16 cellular contexts compared by ENCODE assay signal in the genomic region with DNA sequence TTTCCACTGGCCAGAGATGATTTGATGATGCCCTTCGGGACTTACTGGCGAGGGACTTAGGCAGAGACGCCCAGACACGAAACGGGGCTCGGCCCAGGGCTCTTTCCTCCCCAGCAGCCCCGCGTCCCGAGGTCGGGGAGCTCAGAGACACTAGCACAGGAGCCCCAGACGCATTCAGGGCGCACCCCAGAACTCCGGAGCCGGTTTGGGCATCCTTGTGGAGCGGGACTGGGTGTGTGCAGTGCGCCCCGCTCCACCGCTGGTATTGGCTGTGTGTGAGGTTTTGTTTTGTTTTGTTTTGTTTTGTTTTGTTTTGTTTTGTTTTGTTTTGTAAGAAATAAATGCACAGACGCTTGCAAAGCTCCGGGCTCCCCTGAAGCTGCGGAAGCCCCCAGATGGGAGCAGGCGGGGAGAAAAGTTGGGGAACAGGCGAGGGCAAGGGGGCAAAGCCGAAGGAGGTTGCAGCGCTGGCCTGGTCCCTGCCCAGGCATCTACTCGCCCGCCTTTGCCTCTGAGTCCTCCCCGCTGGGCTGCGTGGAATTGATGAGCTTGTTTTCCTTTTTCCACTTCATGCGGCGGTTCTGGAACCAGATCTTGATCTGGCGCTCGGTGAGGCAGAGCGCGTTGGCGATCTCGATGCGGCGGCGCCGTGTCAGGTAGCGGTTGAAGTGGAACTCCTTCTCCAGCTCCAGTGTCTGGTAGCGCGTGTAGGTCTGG. TPM values are rescaled to one million over a fixed set of nuclear protein-coding genes. Genes with fewer than 3 reads are reported as not detected.
DNase-seq lines count a peak whose midpoint lies in the region; ATAC-seq and TF ChIP-seq lines count a peak whose summit lies in the region.
"Had no signal": no experiment of that assay in that cellular context is flagged by ENCODE, and none has a peak within 500 bp of the region (broad histone marks: within the 10 kb centered on the region; RNA-seq: fewer than 3 reads in every experiment).

No MANE protein-coding gene starts in this region.

- 69 to 77% methylated on average over 24 to 44 of the region's 44 CpGs for WGBS in endodermal cell (ENCODE audit: insufficient coverage in 1 of 2, insufficient read length in 1 of 2), 2 experiments
- 61% methylated on average over 36 of the region's 44 CpGs for WGBS in suprapubic skin

- H3K27me3 Mint-ChIP-seq in endodermal cell (ENCODE audit: insufficient read depth) (peaks cover 100% of the 10 kb centered on the region), glutamatergic neuron (ENCODE audit: unreplicated experiment) (peaks cover 50% of the 10 kb centered on the region)

- no peak for TF ChIP-seq EP300 in suprapubic skin (IDR thresholded peaks at IDR 0.05)

- intact Hi-C loops in left colon (cut with DNase I, micrococcal nuclease) = no loop called here

- H3K4me1 ChIP-seq in RWPE2 (ENCODE audit: insufficient read depth, poor library complexity, severe bottlenecking) (peaks cover 9% of the 10 kb centered on the region), endodermal cell (ENCODE audit: control insufficient read depth, insufficient read depth, low read length) (no peaks in the 10 kb centered on the region), mucosa of rectum (ENCODE audit: control insufficient read depth in 2 of 2, insufficient read depth in 2 of 2, low read length in 2 of 2) (peaks cover 37 to 71% of the 10 kb centered on the region in 2 donors), suprapubic skin (peaks cover 57% of the 10 kb centered on the region)

- H3K9me3 Mint-ChIP-seq in endodermal cell (peaks cover 15% of the 10 kb centered on the region), glutamatergic neuron (ENCODE audit: unreplicated experiment) (peaks cover 4% of the 10 kb centered on the region)
- H3K9me3 Mint-ChIP-seq: activated naive CD8-positive, alpha-beta T cell treated with anti-CD3 and anti-CD28 coated beads, Interleukin-2, amount 50 U/mL, for 24 hours had no signal

- H3K36me3 Mint-ChIP-seq in endodermal cell (ENCODE audit: low read depth) (no peaks in the 10 kb centered on the region), glutamatergic neuron (ENCODE audit: unreplicated experiment) (peaks cover 17% of the 10 kb centered on the region)

- H3K9me3 ChIP-seq in RWPE2 (ENCODE audit: severe bottlenecking) (no peaks in the 10 kb centered on the region), endodermal cell (ENCODE audit: control insufficient read depth, low read length) (peaks cover 16% of the 10 kb centered on the region), mucosa of rectum (ENCODE audit: control insufficient read depth in 2 of 2, low read length in 2 of 2) (no peaks in the 10 kb centered on the region), suprapubic skin (no peaks in the 10 kb centered on the region)
- H3K9me3 ChIP-seq: esophagus squamous epithelium had no signal

- peaks cover 9% of the 10 kb centered on the region for H3K4me1 Mint-ChIP-seq in endodermal cell
- no peaks in the 10 kb centered on the region for H3K4me1 Mint-ChIP-seq in glutamatergic neuron (ENCODE audit: low read depth, unreplicated experiment)

- H3K27ac ChIP-seq in RWPE2 (ENCODE audit: poor library complexity, severe bottlenecking) (peak overlapping the region; percentile 85), endodermal cell (ENCODE audit: low read depth, low read length) (no peak overlapping the region), mucosa of rectum (ENCODE audit: low read depth in 2 of 2, low read length in 2 of 2) (peak overlapping the region; percentile 93 to 99), suprapubic skin (peak overlapping the region; percentile 97)

- DNase-seq in RWPE2 (ENCODE audit: low spot score) = no peak
- DNase-seq in endodermal cell = peak; percentile 46
- DNase-seq in suprapubic skin (ENCODE audit: low spot score in 2 of 2) = peak; percentile 66 to 77
- no peak for DNase-seq in globus pallidus (ENCODE audit: low spot score)
- no peak for DNase-seq in left colon
- DNase-seq in glutamatergic neuron = no peak
- DNase-seq: activated CD4-positive, CD25-positive, alpha-beta regulatory T cell treated with anti-CD3 and anti-CD28 coated beads, Interleukin-2, amount 50 U/mL, for 72 hours; activated naive CD8-positive, alpha-beta T cell treated with anti-CD3 and anti-CD28 coated beads, Interleukin-2, amount 50 U/mL, for 24 hours; activated T-cell treated with anti-CD3 and anti-CD28 coated beads for 4 hours; esophagus squamous epithelium; NCI-H2029 treated with DMSO at 0.1 percent for 48 hours; NCI-H69; T-helper 1 cell had no signal

- no peak overlapping the region for H3K9ac ChIP-seq in endodermal cell (ENCODE audit: extremely low read depth, low read length, poor library complexity, severe bottlenecking)
- peak overlapping the region; percentile 47 to 86 for H3K9ac ChIP-seq in mucosa of rectum (ENCODE audit: low read depth in 1 of 2, low read length in 2 of 2)

- no peak for TF ChIP-seq POLR2A in suprapubic skin (IDR thresholded peaks at IDR 0.05)

- ATAC-seq in RWPE2 (ENCODE audit: low read depth) = no peak
- no peak for ATAC-seq in GM19324 (IDR thresholded peaks at IDR 0.05; ENCODE audit: low FRiP score, unreplicated experiment)
- no peak for ATAC-seq in left colon
- ATAC-seq: activated naive CD8-positive, alpha-beta T cell treated with anti-CD3 and anti-CD28 coated beads, Interleukin-2, amount 50 U/mL, for 24 hours had no signal

- H3K4me3 ChIP-seq in RWPE2 (ENCODE audit: severe bottlenecking) (peak overlapping the region; percentile 8), endodermal cell (ENCODE audit: low read length) (no peak overlapping the region), mucosa of rectum (ENCODE audit: low read length in 2 of 2) (peak overlapping the region; percentile 56 to 63), suprapubic skin (peak overlapping the region; percentile 53)

- TF ChIP-seq CTCF in RWPE2 (IDR thresholded peaks at IDR 0.05; ENCODE audit: poor library complexity, severe bottlenecking) = no peak
- TF ChIP-seq CTCF in endodermal cell (conservative IDR thresholded peaks at IDR 0.05) = no peak
- TF ChIP-seq CTCF in suprapubic skin (IDR thresholded peaks at IDR 0.05) = no peak
- TF ChIP-seq CTCF in glutamatergic neuron (IDR thresholded peaks at IDR 0.05; ENCODE audit: partially characterized antibody, unreplicated experiment) = no peak

- H3K27me3 ChIP-seq in RWPE2 (ENCODE audit: insufficient read depth, poor library complexity, severe bottlenecking) = no peaks in the 10 kb centered on the region
- H3K27me3 ChIP-seq in endodermal cell (ENCODE audit: control insufficient read depth, insufficient read depth, low read length, poor library complexity, severe bottlenecking) = peaks cover 100% of the 10 kb centered on the region
- no peaks in the 10 kb centered on the region for H3K27me3 ChIP-seq in mucosa of rectum (ENCODE audit: control insufficient read depth in 2 of 2, insufficient read depth in 2 of 2, low read length in 2 of 2)
- H3K27me3 ChIP-seq in suprapubic skin = peaks cover 4% of the 10 kb centered on the region

- peaks cover 3% of the 10 kb centered on the region; the same call in 1 of the 2 replicates for H3K36me3 ChIP-seq in RWPE2 (ENCODE audit: low read depth)
- no peaks in the 10 kb centered on the region for H3K36me3 ChIP-seq in endodermal cell (ENCODE audit: control insufficient read depth, insufficient read depth, low read length)
- peaks cover 5 to 9% of the 10 kb centered on the region in 2 donors for H3K36me3 ChIP-seq in mucosa of rectum (ENCODE audit: control insufficient read depth in 2 of 2, insufficient read depth in 2 of 2, low read length in 2 of 2)
- H3K36me3 ChIP-seq in suprapubic skin = peaks cover 16% of the 10 kb centered on the region
- H3K36me3 ChIP-seq: esophagus squamous epithelium had no signal

- no peak overlapping the region for H3K27ac Mint-ChIP-seq in endodermal cell
- H3K27ac Mint-ChIP-seq in glutamatergic neuron (ENCODE audit: unreplicated experiment) = no peak overlapping the region
- H3K27ac Mint-ChIP-seq: activated naive CD8-positive, alpha-beta T cell treated with anti-CD3 and anti-CD28 coated beads, Interleukin-2, amount 50 U/mL, for 24 hours; CD14-positive monocyte had no signal

- H3K4me3 Mint-ChIP-seq in endodermal cell (no peak overlapping the region), glutamatergic neuron (ENCODE audit: unreplicated experiment) (no peak overlapping the region)
- H3K4me3 Mint-ChIP-seq: activated naive CD8-positive, alpha-beta T cell treated with anti-CD3 and anti-CD28 coated beads, Interleukin-2, amount 50 U/mL, for 24 hours had no signal

RNA-seq across cellular contexts. Expression of gene HOXA5, which starts 1.8 kb away (rescaled TPM):
- total RNA-seq in endodermal cell (not detected), suprapubic skin (10 to 100 TPM in 3 of 4 donors, 1 to 10 TPM in 1; 4.7 to 16.3 (median 14.6) TPM), left colon (10 to 100 TPM; 13.0 to 16.2 TPM), glutamatergic neuron (ENCODE audit: unreplicated experiment) (not detected)
- 11.4 TPM for polyA plus RNA-seq in endodermal cell (2013, experiment 1 of 2)
- polyA plus RNA-seq in endodermal cell (2013, experiment 2 of 2) = 5.3 TPM

RNA-seq across cellular contexts. Expression of gene HOXA6, which starts 2.2 kb away (rescaled TPM):
- total RNA-seq in endodermal cell = not detected
- 8.6 TPM for polyA plus RNA-seq in endodermal cell (2013, experiment 1 of 2)
- 5.5 TPM for polyA plus RNA-seq in endodermal cell (2013, experiment 2 of 2)
- 1 to 10 TPM; 4.0 to 9.3 (median 6.4) TPM for total RNA-seq in suprapubic skin
- total RNA-seq in left colon = 10 to 100 TPM; 20.0 to 21.2 TPM
- not detected for total RNA-seq in glutamatergic neuron (ENCODE audit: unreplicated experiment)
- polyA plus RNA-seq: CD14-positive monocyte had no signal

RNA-seq across cellular contexts. Expression of gene HOXA3, which starts 7.1 kb away (rescaled TPM):
- not detected for total RNA-seq in endodermal cell
- 19.4 TPM for polyA plus RNA-seq in endodermal cell (2013, experiment 1 of 2)
- 15.9 TPM for polyA plus RNA-seq in endodermal cell (2013, experiment 2 of 2)
- 10 to 100 TPM in 1 of 4 donors, 1 to 10 TPM in 3; 5.5 to 19.9 (median 6.2) TPM for total RNA-seq in suprapubic skin
- 10 to 100 TPM; 16.4 to 23.2 TPM for total RNA-seq in left colon
- not detected for total RNA-seq in glutamatergic neuron (ENCODE audit: unreplicated experiment)
- polyA plus RNA-seq: CD14-positive monocyte had no signal

RNA-seq across cellular contexts. Expression of gene HOXA7, which starts 11.2 kb away (rescaled TPM):
- total RNA-seq in endodermal cell (not detected), suprapubic skin (10 to 100 TPM; 14.8 to 23.6 (median 17.5) TPM), left colon (10 to 100 TPM; 30.2 to 38.9 TPM), glutamatergic neuron (ENCODE audit: unreplicated experiment) (not detected)
- polyA plus RNA-seq in endodermal cell (2013, experiment 1 of 2) = 7.1 TPM
- polyA plus RNA-seq in endodermal cell (2013, experiment 2 of 2) = 2.9 TPM
- polyA plus RNA-seq: CD14-positive monocyte had no signal

RNA-seq across cellular contexts. Expression of gene HOXA4, which starts 14.8 kb away (rescaled TPM):
- total RNA-seq in endodermal cell (not detected), suprapubic skin (1 to 10 TPM; 1.8 to 4.7 (median 2.5) TPM), left colon (1 to 10 TPM; 4.5 to 5.1 TPM), glutamatergic neuron (ENCODE audit: unreplicated experiment) (not detected)
- polyA plus RNA-seq in endodermal cell (2013, experiment 1 of 2) = 5.4 TPM
- 2.2 TPM for polyA plus RNA-seq in endodermal cell (2013, experiment 2 of 2)
- polyA plus RNA-seq: CD14-positive monocyte had no signal

Comparison
In these comparisons a context has a peak if more than half of its experiments do, and no peak if none do; other contexts are left out.
1. DNase-seq: peak in endodermal cell (single experiment) and suprapubic skin (2 of 2); none in RWPE2 (single experiment), globus pallidus (single experiment), left colon (0 of 2) and glutamatergic neuron (single experiment).